Comparison of ENCODE assay signal across 24 cellular contexts in the genomic region with DNA sequence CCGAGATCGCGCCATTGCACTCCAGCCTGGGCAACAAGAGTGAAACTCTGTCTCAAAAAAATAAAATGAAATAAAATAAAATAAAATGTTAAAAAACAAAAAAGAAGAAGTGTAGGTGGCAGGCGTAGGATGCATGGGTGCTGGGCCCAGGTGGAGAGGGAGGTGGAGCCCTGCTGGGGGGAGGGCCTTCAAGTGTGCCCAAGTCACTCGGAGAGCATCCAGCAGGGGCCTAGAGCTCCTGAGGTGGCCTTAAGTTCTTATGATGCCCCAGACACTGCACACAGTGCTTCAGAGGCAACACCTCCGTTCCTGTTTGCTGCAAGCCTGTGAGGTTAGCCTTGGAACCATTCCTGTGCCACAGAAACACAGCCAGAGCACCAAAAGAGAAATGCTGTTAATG. TPM values are rescaled to one million over a fixed set of nuclear protein-coding genes. Genes with fewer than 3 reads are reported as not detected.
A peak's percentile ranks its signal among the peaks of the same experiment; 100 is the strongest.
DNase-seq lines count a peak whose midpoint lies in the region; ATAC-seq and TF ChIP-seq lines count a peak whose summit lies in the region.
"Had no signal": no experiment of that assay in that cellular context is flagged by ENCODE, and none has a peak within 500 bp of the region (broad histone marks: within the 10 kb centered on the region; RNA-seq: fewer than 3 reads in every experiment).

No MANE protein-coding gene starts in this region.

- peaks cover 0 to 92% of the 10 kb centered on the region in 2 donors for H3K36me3 ChIP-seq in left lung
- H3K36me3 ChIP-seq in transverse colon: peaks cover 0 to 29% (median 11%) of the 10 kb centered on the region in 4 donors
- H3K36me3 ChIP-seq in suprapubic skin: peaks cover 52% of the 10 kb centered on the region
- peaks cover 0 to 18% of the 10 kb centered on the region in 2 experiments for H3K36me3 ChIP-seq in SK-N-SH (replicated peaks in 1 of 2; ENCODE audit: control insufficient read depth in 1 of 2, insufficient read depth in 2 of 2, low read length in 1 of 2)
- H3K36me3 ChIP-seq: uterus had no signal

- H3K27me3 ChIP-seq in left lung (no peaks in the 10 kb centered on the region), transverse colon (no peaks in the 10 kb centered on the region), suprapubic skin (no peaks in the 10 kb centered on the region), SK-N-SH (ENCODE audit: insufficient read depth) (no peaks in the 10 kb centered on the region)
- H3K27me3 ChIP-seq: testis, uterus had no signal

- peaks cover 48% of the 10 kb centered on the region for H3K4me1 Mint-ChIP-seq in activated T-cell treated with anti-CD3 and anti-CD28 coated beads, Interleukin-2, amount 50 U/mL, for 24 hours (ENCODE audit: low read depth)
- peaks cover 49% of the 10 kb centered on the region for H3K4me1 Mint-ChIP-seq in T-helper 2 cell treated with Interferon-gamma antibody and Interleukin-4, amounts not matched to agents 5 μg/mL and 100 μg/mL, for 36 hours (ENCODE audit: low read depth)
- H3K4me1 Mint-ChIP-seq: nephron progenitor cell had no signal

- CTCF ChIA-PET in SK-N-SH (lab: Yijun Ruan, JAX): no interaction called here

- peak overlapping the region; percentile 3 to 43 for H3K27ac ChIP-seq in left lung
- peak overlapping the region in 3 of 4 donors; percentile 93 to 99 (median 99) for H3K27ac ChIP-seq in transverse colon
- no peak overlapping the region for H3K27ac ChIP-seq in suprapubic skin
- H3K27ac ChIP-seq in SK-N-SH (ENCODE audit: low read depth in 2 of 2, low read length in 1 of 2): no peak overlapping the region
- H3K27ac ChIP-seq: HL-60, parathyroid adenoma, testis had no signal

- peaks cover 7 to 91% of the 10 kb centered on the region in 2 donors for H3K4me1 ChIP-seq in left lung
- peaks cover 0 to 11% (median 1%) of the 10 kb centered on the region in 4 donors for H3K4me1 ChIP-seq in transverse colon
- H3K4me1 ChIP-seq in suprapubic skin: no peaks in the 10 kb centered on the region
- peaks cover 0 to 16% of the 10 kb centered on the region in 2 experiments; a peak in 2 of 4 replicates for H3K4me1 ChIP-seq in SK-N-SH (ENCODE audit: control insufficient read depth in 1 of 2, insufficient read depth in 2 of 2, low read depth in 1 of 2, low read length in 1 of 2)
- H3K4me1 ChIP-seq: testis had no signal

- H3K27me3 Mint-ChIP-seq in activated T-cell treated with anti-CD3 and anti-CD28 coated beads, Interleukin-2, amount 50 U/mL, for 24 hours: no peaks in the 10 kb centered on the region
- no peaks in the 10 kb centered on the region for H3K27me3 Mint-ChIP-seq in T-helper 2 cell treated with Interferon-gamma antibody and Interleukin-4, amounts not matched to agents 5 μg/mL and 100 μg/mL, for 36 hours (ENCODE audit: low read depth)

- peaks cover 49% of the 10 kb centered on the region for H3K79me2 ChIP-seq in SK-N-SH (ENCODE audit: insufficient read depth)

- H3F3A ChIP-seq in SK-N-SH (replicated peaks; ENCODE audit: insufficient read depth): peaks cover 13% of the 10 kb centered on the region

- ATAC-seq in left lung: peak; percentile 75

- no peak overlapping the region for H2AFZ ChIP-seq in SK-N-SH (ENCODE audit: low read depth)
- H2AFZ ChIP-seq: GM23248, parathyroid adenoma had no signal

- POLR2A ChIA-PET in SK-N-SH (lab: Yijun Ruan, JAX): no interaction called here

- H3K4me2 ChIP-seq in SK-N-SH: no peak overlapping the region
- H3K4me2 ChIP-seq: smooth muscle cell had no signal

- TF ChIP-seq EP300 in transverse colon (IDR thresholded peaks at IDR 0.05; ENCODE audit: low read depth) (no peak), suprapubic skin (IDR thresholded peaks at IDR 0.05) (no peak), SK-N-SH (IDR thresholded peaks at IDR 0.05; ENCODE audit: borderline replicate concordance in 1 of 2, low read depth in 1 of 2, low read length in 1 of 2) (no peak)

- TF ChIP-seq CTCF in left lung (IDR thresholded peaks at IDR 0.05) (no peak), transverse colon (IDR thresholded peaks at IDR 0.05) (no peak), suprapubic skin (IDR thresholded peaks at IDR 0.05) (no peak), SK-N-SH (IDR thresholded peaks at IDR 0.05) (no peak)

- H3K36me3 Mint-ChIP-seq in activated T-cell treated with anti-CD3 and anti-CD28 coated beads, Interleukin-2, amount 50 U/mL, for 24 hours (ENCODE audit: low read depth): peaks cover 98% of the 10 kb centered on the region
- H3K36me3 Mint-ChIP-seq in T-helper 2 cell treated with Interferon-gamma antibody and Interleukin-4, amounts not matched to agents 5 μg/mL and 100 μg/mL, for 36 hours (ENCODE audit: low read depth): peaks cover 89% of the 10 kb centered on the region

- no peak overlapping the region for H3K4me3 Mint-ChIP-seq in activated T-cell treated with anti-CD3 and anti-CD28 coated beads, Interleukin-2, amount 50 U/mL, for 24 hours
- H3K4me3 Mint-ChIP-seq in T-helper 2 cell treated with Interferon-gamma antibody and Interleukin-4, amounts not matched to agents 5 μg/mL and 100 μg/mL, for 36 hours: no peak overlapping the region
- H3K4me3 Mint-ChIP-seq: nephron progenitor cell had no signal

- TF ChIP-seq POLR2A in transverse colon (IDR thresholded peaks at IDR 0.05): no peak
- no peak for TF ChIP-seq POLR2A in suprapubic skin (IDR thresholded peaks at IDR 0.05)

- H3K9ac ChIP-seq in SK-N-SH: no peak overlapping the region
- H3K9ac ChIP-seq: parathyroid adenoma had no signal

- no peak for DNase-seq in activated T-cell treated with anti-CD3 and anti-CD28 coated beads, Interleukin-2, amount 50 U/mL, for 24 hours
- DNase-seq in activated T-cell treated with anti-CD3 and anti-CD28 coated beads, Interleukin-2, amount 50 U/mL, for 48 hours: no peak
- no peak for DNase-seq in T-helper 2 cell treated with Interferon-gamma antibody and Interleukin-4, amounts not matched to agents 5 μg/mL and 100 μg/mL, for 36 hours (ENCODE audit: low spot score)
- DNase-seq in left lung (no peak), transverse colon (no peak), suprapubic skin (ENCODE audit: low spot score in 2 of 2) (no peak), SK-N-SH (no peak), NCI-H1105 (lab: John Stamatoyannopoulos, UW) (no peak)
- DNase-seq: activated CD4-positive, alpha-beta T cell treated with anti-CD3 and anti-CD28 coated beads, Interleukin-2, amount 50 U/mL, for 4 hours; cerebellar nuclear complex; DMS153; GM23248; Karpas-422; midbrain; NCI-H1436 treated with DMSO at 0.1 percent for 48 hours; NCI-H2107; NCI-H748 treated with DMSO at 0.1 percent for 48 hours; nephron progenitor cell; stimulated activated CD4-positive, alpha-beta T cell treated with anti-CD3 and anti-CD28 coated beads, Interleukin-2, amount 100 ng/mL, for 24 hours; testis; uterus had no signal

- H3K9me2 ChIP-seq in SK-N-SH: no peaks in the 10 kb centered on the region

- no peaks in the 10 kb centered on the region for H4K20me1 ChIP-seq in SK-N-SH (ENCODE audit: insufficient read depth)

- no peak overlapping the region for H3K4me3 ChIP-seq in left lung
- no peak overlapping the region for H3K4me3 ChIP-seq in transverse colon
- no peak overlapping the region for H3K4me3 ChIP-seq in suprapubic skin
- H3K4me3 ChIP-seq in SK-N-SH (ENCODE audit: low read depth in 2 of 2, low read length in 1 of 2): no peak overlapping the region
- H3K4me3 ChIP-seq: GM23248, smooth muscle cell, testis, uterus had no signal

- H3K27ac Mint-ChIP-seq in activated T-cell treated with anti-CD3 and anti-CD28 coated beads, Interleukin-2, amount 50 U/mL, for 24 hours: peak overlapping the region; percentile 75
- peak overlapping the region; percentile 62 for H3K27ac Mint-ChIP-seq in T-helper 2 cell treated with Interferon-gamma antibody and Interleukin-4, amounts not matched to agents 5 μg/mL and 100 μg/mL, for 36 hours

- no peak for TF ChIP-seq RAD21 in SK-N-SH (IDR thresholded peaks at IDR 0.05; ENCODE audit: low read length)

- H3K9me3 ChIP-seq in left lung (no peaks in the 10 kb centered on the region), transverse colon (no peaks in the 10 kb centered on the region), suprapubic skin (no peaks in the 10 kb centered on the region), SK-N-SH (no peaks in the 10 kb centered on the region)
- H3K9me3 ChIP-seq: testis, uterus had no signal

- intact Hi-C loops in left lung (cut with DNase I) (no loop called here), transverse colon (cut with DNase I; ENCODE audit: low total_unique reads) (no loop called here)

- WGBS in transverse colon (ENCODE audit: low coverage in 1 of 2), 2 donors: 89 to 100% methylated on average over 5 to 6 of the region's 6 CpGs
- 97% methylated on average over 6 of the region's 6 CpGs for WGBS in suprapubic skin
- WGBS in SK-N-SH (ENCODE audit: low lambda C conversion rate): 97% methylated on average over 5 of the region's 6 CpGs

- H3K9me3 Mint-ChIP-seq in activated T-cell treated with anti-CD3 and anti-CD28 coated beads, Interleukin-2, amount 50 U/mL, for 24 hours: no peaks in the 10 kb centered on the region
- H3K9me3 Mint-ChIP-seq in T-helper 2 cell treated with Interferon-gamma antibody and Interleukin-4, amounts not matched to agents 5 μg/mL and 100 μg/mL, for 36 hours: no peaks in the 10 kb centered on the region

- in situ Hi-C loops in transverse colon (cut with MboI; ENCODE audit: low pct_ligation_motif_present in 1 of 4, low pct_unique_long_range_greater_than_20kb in 1 of 4, low sequenced_read_pairs in 3 of 4): loop anchor here in 2 of 4 donors (25.0 kb wide), 1 partner anchor 100 kb away; no protein-coding TSS in a partner anchor

TF ChIP-seq in SK-N-SH, 30 proteins besides CTCF, POLR2A, EP300 and RAD21 (continues in another document):
- TF ChIP-seq MXI1 (IDR thresholded peaks at IDR 0.05; ENCODE audit: low read depth, low read length) (no peak), SMC3 (IDR thresholded peaks at IDR 0.05; ENCODE audit: low read depth, low read length) (no peak), TAF1 (IDR thresholded peaks at IDR 0.05; ENCODE audit: borderline replicate concordance, low read depth, low read length) (no peak), ELF1 (IDR thresholded peaks at IDR 0.05) (no peak), NFIC (IDR thresholded peaks at IDR 0.05; ENCODE audit: borderline replicate concordance) (no peak), CHD2 (IDR thresholded peaks at IDR 0.05; ENCODE audit: low read length, partially characterized antibody) (no peak), FOSL2 (IDR thresholded peaks at IDR 0.05; ENCODE audit: borderline replicate concordance, low read depth) (no peak), RFX5 (IDR thresholded peaks at IDR 0.05; ENCODE audit: low read length) (no peak), SIN3A (IDR thresholded peaks at IDR 0.05; ENCODE audit: borderline replicate concordance, low read depth, low read length) (no peak)
- TF ChIP-seq, protein P1, sequence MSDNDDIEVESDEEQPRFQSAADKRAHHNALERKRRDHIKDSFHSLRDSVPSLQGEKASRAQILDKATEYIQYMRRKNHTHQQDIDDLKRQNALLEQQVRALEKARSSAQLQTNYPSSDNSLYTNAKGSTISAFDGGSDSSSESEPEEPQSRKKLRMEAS (IDR thresholded peaks at IDR 0.05; ENCODE audit: low read depth): no peak

RNA-seq across cellular contexts. Expression of a gene that starts 23.2 kb away (rescaled TPM):
- total RNA-seq in left lung: 100 to 1,000 TPM in 1 of 2 donors, 10 to 100 TPM in 1; 80.3 to 133 TPM
- 100 to 1,000 TPM; 106 to 235 (median 156) TPM for total RNA-seq in transverse colon
- total RNA-seq in suprapubic skin: 10 to 100 TPM; 27.2 to 32.8 (median 30.5) TPM
- 16.1 and 16.4 TPM in 2 replicates for polyA plus RNA-seq in SK-N-SH (2012; rRNA removed)
- polyA plus RNA-seq in SK-N-SH (2012; cell fraction: cytosol; rRNA removed): 7.9 and 11.4 TPM in 2 replicates
- polyA plus RNA-seq in SK-N-SH (2012; cell fraction: nucleus; rRNA removed): 28.8 and 28.9 TPM in 2 replicates

Comparison
In these comparisons a context has a peak if more than half of its experiments do, and no peak if none do; other contexts are left out.
1. H3K27ac ChIP-seq: peak in left lung (2 of 2) and transverse colon (3 of 4); none in suprapubic skin (single experiment) and SK-N-SH (0 of 2).